ENCODE assay signal across 17 cellular contexts in genomic region chr5:180367300-180367699, GRCh38. TPM values are rescaled to one million over a fixed set of nuclear protein-coding genes. Genes with fewer than 3 reads are reported as not detected.
A peak's percentile ranks its signal among the peaks of the same experiment; 100 is the strongest.
DNase-seq lines count a peak whose midpoint lies in the region; ATAC-seq, FAIRE-seq and TF ChIP-seq lines count a peak whose summit lies in the region.
"Had no signal": no experiment of that assay in that cellular context is flagged by ENCODE, and none has a peak within 500 bp of the region (broad histone marks: within the 10 kb centered on the region; RNA-seq: fewer than 3 reads in every experiment).

No MANE protein-coding gene starts in this region.

- H3K9ac ChIP-seq in GM12878 (ENCODE audit: control insufficient read depth, insufficient read depth, low read length) = no peak overlapping the region

- no peak overlapping the region for H3K4me2 ChIP-seq in GM12878 (ENCODE audit: control insufficient read depth, insufficient read depth)

- H3K4me3 ChIP-seq in GM12878 = no peak overlapping the region
- no peak overlapping the region for H3K4me3 ChIP-seq in mucosa of descending colon
- H3K4me3 ChIP-seq: SJSA1 had no signal

- H3K9me3 ChIP-seq in GM12878 (replicated peaks; ENCODE audit: control insufficient read depth, insufficient read depth, low read length) = no peaks in the 10 kb centered on the region
- H3K9me3 ChIP-seq in mucosa of descending colon = no peaks in the 10 kb centered on the region
- H3K9me3 ChIP-seq: SJSA1 had no signal

- no peak for TF ChIP-seq CTCF in GM12878 (IDR thresholded peaks at IDR 0.05 in 2 of 3, conservative IDR thresholded peaks at IDR 0.05 in 1 of 3; ENCODE audit: control insufficient read depth in 2 of 3, extremely low read depth in 1 of 3, insufficient read depth in 1 of 3, low read depth in 3 of 3, low read length in 3 of 3)
- no peak for TF ChIP-seq CTCF in mucosa of descending colon (IDR thresholded peaks at IDR 0.05)

- TF ChIP-seq RAD21 in GM12878 (IDR thresholded peaks at IDR 0.05; ENCODE audit: insufficient read depth, low read depth, low read length) = no peak

- no peak for TF ChIP-seq POLR2A in GM12878 (IDR thresholded peaks at IDR 0.05; ENCODE audit: low read depth, low read length)

- no peak overlapping the region for H3K27ac ChIP-seq in GM12878 (ENCODE audit: control insufficient read depth, insufficient read depth)
- H3K27ac ChIP-seq in temporal lobe (ENCODE audit: low read depth, low read length) = peak overlapping the region; percentile 22
- H3K27ac ChIP-seq: SJSA1 had no signal

- intact Hi-C loops in GM12878 (cut with micrococcal nuclease; ENCODE audit: unreplicated experiment) = no loop called here
- intact Hi-C loops in mucosa of descending colon (cut with DNase I, micrococcal nuclease) = no loop called here

- H2AFZ ChIP-seq in GM12878 (ENCODE audit: control insufficient read depth, low read depth, low read length) = no peak overlapping the region

- H3K27me3 ChIP-seq in GM12878 (replicated peaks in 1 of 2; ENCODE audit: control insufficient read depth in 2 of 2, insufficient read depth in 2 of 2, low read length in 1 of 2) = no peaks in the 10 kb centered on the region; a peak in 1 of 4 replicates
- H3K27me3 ChIP-seq: SJSA1 had no signal

- ATAC-seq in GM12878 (peak; percentile 43; the same call in 2 of the 3 replicates), mucosa of descending colon (peak; percentile 6), HG03097 (IDR thresholded peaks at IDR 0.05; ENCODE audit: low FRiP score, unreplicated experiment) (no peak)
- ATAC-seq: PC-3 had no signal

- no peaks in the 10 kb centered on the region for H3K79me2 ChIP-seq in GM12878 (ENCODE audit: control insufficient read depth, insufficient read depth, low read length)

- no peak for TF ChIP-seq EP300 in GM12878 (IDR thresholded peaks at IDR 0.05; ENCODE audit: borderline replicate concordance in 1 of 2, control insufficient read depth in 1 of 2, low read depth in 2 of 2, low read length in 2 of 2)

- FAIRE-seq in GM18507 (lab: Jason Lieb, UNC) (peak; percentile 38), GM12878 (lab: Jason Lieb, UNC) (no peak)
- FAIRE-seq: H54 had no signal

- no peaks in the 10 kb centered on the region for H3K36me3 ChIP-seq in GM12878 (ENCODE audit: control insufficient read depth in 2 of 2, insufficient read depth in 2 of 2, low read length in 1 of 2)
- no peaks in the 10 kb centered on the region for H3K36me3 ChIP-seq in mucosa of descending colon (ENCODE audit: low read depth)
- H3K36me3 ChIP-seq: SJSA1 had no signal

- CTCF ChIA-PET in GM12878 (lab: Yijun Ruan, JAX) = no interaction called here

- no TSS peak for BruUV-seq in GM12878 (replicated peaks; lab: Mats Ljungman, UMichigan)

- H3K4me1 ChIP-seq in GM12878 (ENCODE audit: control insufficient read depth, insufficient read depth, low read length) = no peaks in the 10 kb centered on the region
- H3K4me1 ChIP-seq in mucosa of descending colon (ENCODE audit: low read depth) = no peaks in the 10 kb centered on the region
- H3K4me1 ChIP-seq: SJSA1 had no signal

- SMC1A ChIA-PET in GM12878 (lab: Charles Lee; ENCODE audit: uncharacterized antibody, unreplicated experiment) = no interaction called here

- POLR2A ChIA-PET in GM12878 (lab: Charles Lee) = no interaction called here

- RAD21 ChIA-PET in GM12878 (lab: Charles Lee; ENCODE audit: unreplicated experiment) = no interaction called here

- WGBS in GM12878 (ENCODE audit: insufficient coverage, insufficient replicate concordance, low lambda C conversion rate, missing lambda C conversion rate) = 16% methylated on average over 8 of the region's 8 CpGs

- in situ Hi-C loops in GM12878 (cut with MboI) = no loop called here

- H4K20me1 ChIP-seq in GM12878 (ENCODE audit: control insufficient read depth, insufficient read depth) = no peaks in the 10 kb centered on the region

- DNase-seq in GM18507 (ENCODE audit: extremely low spot score, insufficient read length, low read depth) = no peak
- no peak for DNase-seq in GM12878 (ENCODE audit: low read depth, low spot score)
- no peak for DNase-seq in mucosa of descending colon
- DNase-seq in COR-L47 (lab: John Stamatoyannopoulos, UW) = no peak
- DNase-seq in activated CD4-positive, alpha-beta T cell treated with anti-CD3 and anti-CD28 coated beads, Interleukin-2, amount 50 U/mL, for 4 hours = no peak
- DNase-seq: CD4-positive, CD25-positive, alpha-beta regulatory T cell; DMS79 treated with DMSO at 0.1 percent for 48 hours; HFFc6; NCI-H1048; NCI-H1436 treated with DMSO at 0.1 percent for 48 hours; NCI-H2029 treated with DMSO at 0.1 percent for 48 hours; NCI-H748 treated with DMSO at 0.1 percent for 48 hours; PC-3 had no signal

TF ChIP-seq in GM12878, 131 proteins besides CTCF, POLR2A, EP300 and RAD21 (continues in another document):
- TF ChIP-seq HDGF (IDR thresholded peaks at IDR 0.05) (no peak), POLR2AphosphoS5 (IDR thresholded peaks at IDR 0.05; ENCODE audit: low read length) (no peak), MXI1 (IDR thresholded peaks at IDR 0.05; ENCODE audit: low read depth, low read length) (no peak), SMAD5 (IDR thresholded peaks at IDR 0.05; ENCODE audit: low read depth) (no peak), MAX (IDR thresholded peaks at IDR 0.05; ENCODE audit: low read depth, low read length) (no peak), KLF5 (IDR thresholded peaks at IDR 0.05; ENCODE audit: partially characterized antibody) (no peak), RUNX3 (IDR thresholded peaks at IDR 0.05; ENCODE audit: low read length) (peak; percentile 86), KAT2A (conservative IDR thresholded peaks at IDR 0.05; ENCODE audit: control insufficient read depth, low read depth, low read length) (no peak), CHD4 (IDR thresholded peaks at IDR 0.05) (no peak), NR2C2 (IDR thresholded peaks at IDR 0.05; ENCODE audit: borderline replicate concordance, control insufficient read depth, insufficient read length, low read depth) (no peak), SMARCA5 (IDR thresholded peaks at IDR 0.05) (no peak)
- TF ChIP-seq, protein P1, sequence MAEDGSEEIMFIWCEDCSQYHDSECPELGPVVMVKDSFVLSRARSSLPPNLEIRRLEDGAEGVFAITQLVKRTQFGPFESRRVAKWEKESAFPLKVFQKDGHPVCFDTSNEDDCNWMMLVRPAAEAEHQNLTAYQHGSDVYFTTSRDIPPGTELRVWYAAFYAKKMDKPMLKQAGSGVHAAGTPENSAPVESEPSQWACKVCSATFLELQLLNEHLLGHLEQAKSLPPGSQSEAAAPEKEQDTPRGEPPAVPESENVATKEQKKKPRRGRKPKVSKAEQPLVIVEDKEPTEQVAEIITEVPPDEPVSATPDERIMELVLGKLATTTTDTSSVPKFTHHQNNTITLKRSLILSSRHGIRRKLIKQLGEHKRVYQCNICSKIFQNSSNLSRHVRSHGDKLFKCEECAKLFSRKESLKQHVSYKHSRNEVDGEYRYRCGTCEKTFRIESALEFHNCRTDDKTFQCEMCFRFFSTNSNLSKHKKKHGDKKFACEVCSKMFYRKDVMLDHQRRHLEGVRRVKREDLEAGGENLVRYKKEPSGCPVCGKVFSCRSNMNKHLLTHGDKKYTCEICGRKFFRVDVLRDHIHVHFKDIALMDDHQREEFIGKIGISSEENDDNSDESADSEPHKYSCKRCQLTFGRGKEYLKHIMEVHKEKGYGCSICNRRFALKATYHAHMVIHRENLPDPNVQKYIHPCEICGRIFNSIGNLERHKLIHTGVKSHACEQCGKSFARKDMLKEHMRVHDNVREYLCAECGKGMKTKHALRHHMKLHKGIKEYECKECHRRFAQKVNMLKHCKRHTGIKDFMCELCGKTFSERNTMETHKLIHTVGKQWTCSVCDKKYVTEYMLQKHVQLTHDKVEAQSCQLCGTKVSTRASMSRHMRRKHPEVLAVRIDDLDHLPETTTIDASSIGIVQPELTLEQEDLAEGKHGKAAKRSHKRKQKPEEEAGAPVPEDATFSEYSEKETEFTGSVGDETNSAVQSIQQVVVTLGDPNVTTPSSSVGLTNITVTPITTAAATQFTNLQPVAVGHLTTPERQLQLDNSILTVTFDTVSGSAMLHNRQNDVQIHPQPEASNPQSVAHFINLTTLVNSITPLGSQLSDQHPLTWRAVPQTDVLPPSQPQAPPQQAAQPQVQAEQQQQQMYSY (CRISPR knock-in tag; IDR thresholded peaks at IDR 0.05) = no peak
- TF ChIP-seq, protein P2, sequence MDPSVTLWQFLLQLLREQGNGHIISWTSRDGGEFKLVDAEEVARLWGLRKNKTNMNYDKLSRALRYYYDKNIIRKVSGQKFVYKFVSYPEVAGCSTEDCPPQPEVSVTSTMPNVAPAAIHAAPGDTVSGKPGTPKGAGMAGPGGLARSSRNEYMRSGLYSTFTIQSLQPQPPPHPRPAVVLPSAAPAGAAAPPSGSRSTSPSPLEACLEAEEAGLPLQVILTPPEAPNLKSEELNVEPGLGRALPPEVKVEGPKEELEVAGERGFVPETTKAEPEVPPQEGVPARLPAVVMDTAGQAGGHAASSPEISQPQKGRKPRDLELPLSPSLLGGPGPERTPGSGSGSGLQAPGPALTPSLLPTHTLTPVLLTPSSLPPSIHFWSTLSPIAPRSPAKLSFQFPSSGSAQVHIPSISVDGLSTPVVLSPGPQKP (IDR thresholded peaks at IDR 0.05; ENCODE audit: low read depth, low read length) = no peak

RNA-seq across cellular contexts. Expression of gene GFPT2, which starts 14.2 kb away (rescaled TPM):
- total RNA-seq in GM12878 (2013; cell fraction: nucleolus; rRNA removed) = 0.44 TPM in 1 of 2 replicates, not detected in the other
- total RNA-seq in GM12878 (2014; rRNA removed) = 0.05 TPM in 1 of 2 replicates, not detected in the other
- 0.09 TPM in 1 of 2 replicates, not detected in the other for total RNA-seq in GM12878 (2014; rRNA removed; fragmentation: Illumina TruSeq; extraction: Trizol)
- 0.13 and 0.33 TPM in 2 replicates for total RNA-seq in GM12878 (2021)
- polyA plus RNA-seq in GM12878 (2011; ENCODE audit: low read depth) = 0.26 TPM
- 0.11 and 0.14 TPM in 2 replicates for polyA plus RNA-seq in GM12878 (2011; rRNA removed)
- polyA plus RNA-seq in GM12878 (2011; cell fraction: cytosol; rRNA removed) = 0.06 and 0.08 TPM in 2 replicates
- polyA plus RNA-seq in GM12878 (2011; cell fraction: nucleus; rRNA removed) = 0.26 and 0.43 TPM in 2 replicates
- polyA plus RNA-seq in GM12878 (2012) = 0.27 and 1.1 TPM in 2 replicates
- 0.12 TPM in 1 of 2 replicates, not detected in the other for polyA plus RNA-seq in GM12878 (2014; fragmentation: Illumina TruSeq; extraction: Trizol)
- polyA plus RNA-seq in GM12878 (2014; fragmentation: Nextera tagmentation; extraction: Ambion mirVana) = under 1 TPM in 1 of 2 experiments, not detected in 1; 0.05 TPM
- polyA plus RNA-seq in GM12878 (2014; rRNA removed) = 0.03 TPM in 1 of 2 replicates, not detected in the other
- under 1 TPM in 1 of 2 experiments, not detected in 1; 0.19 TPM for polyA plus RNA-seq in GM12878 (2016; fragmentation: Nextera tagmentation; extraction: Ambion mirVana)
- polyA minus RNA-seq in GM12878 (2011; rRNA and poly(A)+ RNA removed) = 0.07 TPM in 1 of 2 replicates, not detected in the other
- polyA minus RNA-seq in GM12878 (2011; cell fraction: cytosol; rRNA and poly(A)+ RNA removed) = not detected in 2 replicates
- polyA minus RNA-seq in GM12878 (2011; cell fraction: nucleus; rRNA and poly(A)+ RNA removed) = not detected in 2 replicates
- 10 to 100 TPM in 1 of 3 donors, 1 to 10 TPM in 2; 1.3 to 17.4 (median 7.9) TPM for total RNA-seq in mucosa of descending colon
- total RNA-seq in temporal lobe = 8.9 TPM
- total RNA-seq: CD4-positive, CD25-positive, alpha-beta regulatory T cell had no signal
